24 cellular contexts compared by ENCODE assay signal in genomic region chr5:64947801-64948200, GRCh38.
"Had no signal": no experiment of that assay in that cellular context is flagged by ENCODE, and none has a peak within 500 bp of the region (broad histone marks: within the 10 kb centered on the region; RNA-seq: fewer than 3 reads in every experiment).

No MANE protein-coding gene starts in this region.

- DNase-seq: hypothalamus; immature natural killer cell; islet precursor cell; midbrain; naive thymus-derived CD4-positive, alpha-beta T cell; stimulated activated CD4-positive, alpha-beta T cell treated with anti-CD3 and anti-CD28 coated beads, Interleukin-12 subunit alpha, Interleukin-12 subunit beta, amount 100 ng/mL, for 4 hours; stimulated activated CD4-positive, alpha-beta T cell treated with anti-CD3 and anti-CD28 coated beads, Interleukin-1b, Interleukin-23, amount 100 ng/mL, for 48 hours; stimulated activated CD4-positive, alpha-beta T cell treated with anti-CD3 and anti-CD28 coated beads, Interleukin-4, amount 100 ng/mL, for 1 hour; stimulated activated CD8-positive, alpha-beta memory T cell treated with anti-CD3 and anti-CD28 coated beads, Interleukin-4, amount 100 ng/mL, for 48 hours; stimulated activated naive CD4-positive, alpha-beta T cell; stimulated activated naive CD8-positive, alpha-beta T cell treated with anti-CD3 and anti-CD28 coated beads, Interleukin-15, amount 100 ng/mL, for 72 hours; thyroid gland; trophoblast cell had no signal

- H3K4me1 ChIP-seq: neural progenitor cell, prostate gland, right atrium auricular region, thyroid gland, vagina had no signal

- H3K27me3 ChIP-seq: neural progenitor cell, right atrium auricular region, thyroid gland, vagina had no signal

- H3K27ac ChIP-seq: coronary artery, neural progenitor cell, prostate gland, right atrium auricular region, thyroid gland, vagina had no signal

- H3K9ac ChIP-seq: neural progenitor cell, parathyroid adenoma had no signal

- H3K4me3 ChIP-seq: coronary artery, lung, neural progenitor cell, prostate gland, right atrium auricular region, smooth muscle cell, thyroid gland, vagina had no signal

- FAIRE-seq: frontal cortex had no signal

- H3K79me2 ChIP-seq: parathyroid adenoma had no signal

- H3K9me3 ChIP-seq: prostate gland, thyroid gland, vagina had no signal

- ATAC-seq: left lobe of liver; naive thymus-derived CD4-positive, alpha-beta T cell; sciatic nerve; stimulated activated naive CD8-positive, alpha-beta T cell treated with anti-CD3 and anti-CD28 coated beads, Interleukin-15, amount 100 ng/mL, for 72 hours had no signal

- H3K4me2 ChIP-seq: neural progenitor cell, smooth muscle cell had no signal

- H3K36me3 ChIP-seq: neural progenitor cell, prostate gland, right atrium auricular region, thyroid gland, vagina had no signal

- H2AFZ ChIP-seq: neural progenitor cell, parathyroid adenoma had no signal
